ENCODE assay signal across 30 cellular contexts in genomic region chr4:174629265-174629664, GRCh38.
DNase-seq lines count a peak whose midpoint lies in the region; ATAC-seq and TF ChIP-seq lines count a peak whose summit lies in the region.
"Had no signal": no experiment of that assay in that cellular context is flagged by ENCODE, and none has a peak within 500 bp of the region (broad histone marks: within the 10 kb centered on the region; RNA-seq: fewer than 3 reads in every experiment).

No MANE protein-coding gene starts in this region.

- H3K9me3 Mint-ChIP-seq in activated naive CD4-positive, alpha-beta T cell treated with anti-CD3 and anti-CD28 coated beads, Interleukin-2, amount 10 ng/mL, durations not matched to agents 7 days and 5 days: no peaks in the 10 kb centered on the region
- H3K9me3 Mint-ChIP-seq: activated T-cell treated with anti-CD3 and anti-CD28 coated beads, Interleukin-2, amount 50 U/mL, for 4 hours; H9; naive thymus-derived CD4-positive, alpha-beta T cell had no signal

- 88% methylated on average over 2 of the region's 2 CpGs for WGBS in mammary epithelial cell (ENCODE audit: low coverage, missing lambda C conversion rate)
- WGBS in spleen, 5 donors: 75 to 98% (median 87%) methylated on average over 2 of the region's 2 CpGs

- H3K4me3 ChIP-seq in mammary epithelial cell (replicated peaks in 1 of 3; ENCODE audit: insufficient read depth in 1 of 3, low read depth in 2 of 3, low read length in 3 of 3) (no peak overlapping the region), breast epithelium (no peak overlapping the region), spleen (no peak overlapping the region)
- H3K4me3 ChIP-seq: BLaER1, cardiac muscle cell, colonic mucosa, psoas muscle had no signal

- no peaks in the 10 kb centered on the region for H3K27me3 ChIP-seq in mammary epithelial cell (ENCODE audit: insufficient read depth, low read length)
- H3K27me3 ChIP-seq in breast epithelium: no peaks in the 10 kb centered on the region
- H3K27me3 ChIP-seq in foreskin keratinocyte: no peaks in the 10 kb centered on the region
- H3K27me3 ChIP-seq in spleen (replicated peaks in 1 of 7): peaks cover 0 to 2% (median 0%) of the 10 kb centered on the region in 7 donors
- H3K27me3 ChIP-seq: BLaER1, cardiac muscle cell, colonic mucosa had no signal

- peak; percentile 64 for DNase-seq in mammary epithelial cell
- no peak for DNase-seq in breast epithelium (ENCODE audit: low spot score in 2 of 2)
- DNase-seq in amniotic epithelial cell (ENCODE audit: low read depth): peak; percentile 6
- DNase-seq in foreskin keratinocyte: peak; percentile 50 to 76
- no peak for DNase-seq in AG08396 (ENCODE audit: low spot score)
- no peak for DNase-seq in spleen
- no peak for DNase-seq in activated naive CD4-positive, alpha-beta T cell treated with anti-CD3 and anti-CD28 coated beads, Interleukin-2, amount 10 ng/mL, durations not matched to agents 7 days and 5 days
- DNase-seq: ACHN; activated CD4-positive, alpha-beta T cell treated with anti-CD3 and anti-CD28 coated beads for 4 hours; activated naive CD4-positive, alpha-beta T cell; activated T-cell treated with anti-CD3 and anti-CD28 coated beads, Interleukin-2, amount 50 U/mL, for 4 hours; anterior cingulate cortex; colonic mucosa; DMS79; effector CD8-positive, alpha-beta T cell; GF-D8; H9; islet precursor cell; midbrain; naive thymus-derived CD4-positive, alpha-beta T cell; NCI-H1436; NCI-H2107; NCI-H446 treated with DMSO at 0.1 percent for 48 hours; psoas muscle; T-helper 17 cell had no signal

- no peak for TF ChIP-seq POLR2A in breast epithelium (IDR thresholded peaks at IDR 0.05)
- TF ChIP-seq POLR2A in spleen (IDR thresholded peaks at IDR 0.05): no peak

- CTCF ChIA-PET in mammary epithelial cell (lab: Charles Lee; ENCODE audit: low non-redundant PET): interaction anchor here (0.5 kb wide), 1 partner anchor 250 kb away, joined by 3 read pairs; no protein-coding TSS in a partner anchor
- CTCF ChIA-PET in activated naive CD4-positive, alpha-beta T cell treated with anti-CD3 and anti-CD28 coated beads, Interleukin-2, amount 10 ng/mL, durations not matched to agents 7 days and 5 days (lab: Charles Lee): interaction anchor here (1.3 kb wide), 1 partner anchor 264 kb away, joined by 3 read pairs; no protein-coding TSS in a partner anchor

- ATAC-seq in foreskin keratinocyte (peak; percentile 95), GM21381 (IDR thresholded peaks at IDR 0.05; ENCODE audit: unreplicated experiment) (no peak)
- ATAC-seq: naive thymus-derived CD4-positive, alpha-beta T cell; psoas muscle; Right ventricle myocardium inferior; SK-N-SH treated with all-trans-retinoic acid at 6 μM for 48 hours; T-helper 17 cell had no signal

- H3K27ac Mint-ChIP-seq in activated naive CD4-positive, alpha-beta T cell treated with anti-CD3 and anti-CD28 coated beads, Interleukin-2, amount 10 ng/mL, durations not matched to agents 7 days and 5 days: no peak overlapping the region
- H3K27ac Mint-ChIP-seq: H9; naive thymus-derived CD4-positive, alpha-beta T cell; T-helper 17 cell had no signal

- no peak overlapping the region for H3K9ac ChIP-seq in mammary epithelial cell (ENCODE audit: insufficient read depth, low read length)
- H3K9ac ChIP-seq: BLaER1 had no signal

- intact Hi-C loops in mammary epithelial cell (cut with micrococcal nuclease) (loop anchor here (5.0 kb wide), 1 partner anchor 207 kb away; no protein-coding TSS in a partner anchor), breast epithelium (cut with DNase I; ENCODE audit: low total_unique reads) (no loop called here), spleen (cut with DNase I; ENCODE audit: low total_unique reads) (no loop called here)

- peaks cover 7% of the 10 kb centered on the region for H3K4me1 Mint-ChIP-seq in activated naive CD4-positive, alpha-beta T cell treated with anti-CD3 and anti-CD28 coated beads, Interleukin-2, amount 10 ng/mL, durations not matched to agents 7 days and 5 days

- H3K9me3 ChIP-seq in mammary epithelial cell (replicated peaks; ENCODE audit: insufficient read depth, low read length) (no peaks in the 10 kb centered on the region), breast epithelium (no peaks in the 10 kb centered on the region), spleen (no peaks in the 10 kb centered on the region)
- H3K9me3 ChIP-seq: BLaER1, colonic mucosa, psoas muscle had no signal

- H3K79me2 ChIP-seq in mammary epithelial cell (ENCODE audit: insufficient read depth, low read length): no peaks in the 10 kb centered on the region

- H3K4me2 ChIP-seq in mammary epithelial cell (ENCODE audit: insufficient read depth, low read depth, low read length): no peak overlapping the region
- H3K4me2 ChIP-seq: BLaER1 had no signal

- H3K4me3 Mint-ChIP-seq in activated naive CD4-positive, alpha-beta T cell treated with anti-CD3 and anti-CD28 coated beads, Interleukin-2, amount 10 ng/mL, durations not matched to agents 7 days and 5 days: no peak overlapping the region
- H3K4me3 Mint-ChIP-seq: activated T-cell treated with anti-CD3 and anti-CD28 coated beads, Interleukin-2, amount 50 U/mL, for 4 hours; H9; naive thymus-derived CD4-positive, alpha-beta T cell; T-helper 17 cell had no signal

- no peaks in the 10 kb centered on the region for H3K36me3 Mint-ChIP-seq in activated naive CD4-positive, alpha-beta T cell treated with anti-CD3 and anti-CD28 coated beads, Interleukin-2, amount 10 ng/mL, durations not matched to agents 7 days and 5 days
- H3K36me3 Mint-ChIP-seq: naive thymus-derived CD4-positive, alpha-beta T cell had no signal

- no peak overlapping the region for H2AFZ ChIP-seq in mammary epithelial cell (ENCODE audit: low read depth, low read length)

- no peaks in the 10 kb centered on the region for H3K27me3 Mint-ChIP-seq in activated naive CD4-positive, alpha-beta T cell treated with anti-CD3 and anti-CD28 coated beads, Interleukin-2, amount 10 ng/mL, durations not matched to agents 7 days and 5 days
- H3K27me3 Mint-ChIP-seq: T-helper 17 cell had no signal

- no peaks in the 10 kb centered on the region for H4K20me1 ChIP-seq in mammary epithelial cell (ENCODE audit: insufficient read depth, low read length)
- H4K20me1 ChIP-seq: BLaER1 had no signal

- H3K36me3 ChIP-seq in mammary epithelial cell (ENCODE audit: insufficient read depth, low read length) (no peaks in the 10 kb centered on the region), breast epithelium (no peaks in the 10 kb centered on the region), spleen (no peaks in the 10 kb centered on the region)
- H3K36me3 ChIP-seq: BLaER1, cardiac muscle cell, colonic mucosa had no signal

- H3K27ac ChIP-seq in mammary epithelial cell (ENCODE audit: insufficient read depth, low read depth, low read length) (no peak overlapping the region), breast epithelium (no peak overlapping the region), foreskin keratinocyte (peak overlapping the region; percentile 89), spleen (no peak overlapping the region)
- H3K27ac ChIP-seq: BLaER1, cardiac muscle cell, colonic mucosa, psoas muscle had no signal

- TF ChIP-seq CTCF in mammary epithelial cell (conservative IDR thresholded peaks at IDR 0.05 in 1 of 2, IDR thresholded peaks at IDR 0.05 in 1 of 2; ENCODE audit: extremely low read depth in 1 of 2, insufficient read depth in 1 of 2, low read depth in 1 of 2, low read length in 2 of 2) (no peak), breast epithelium (IDR thresholded peaks at IDR 0.05) (no peak), foreskin keratinocyte (conservative IDR thresholded peaks at IDR 0.05) (no peak), spleen (IDR thresholded peaks at IDR 0.05 in 8 of 11, conservative IDR thresholded peaks at IDR 0.05 in 3 of 11) (no peak)

- H3K4me1 ChIP-seq in mammary epithelial cell (ENCODE audit: insufficient read depth, low read length): no peaks in the 10 kb centered on the region
- no peaks in the 10 kb centered on the region for H3K4me1 ChIP-seq in breast epithelium
- peaks cover 15% of the 10 kb centered on the region for H3K4me1 ChIP-seq in foreskin keratinocyte
- peaks cover 0 to 7% (median 0%) of the 10 kb centered on the region in 6 donors for H3K4me1 ChIP-seq in spleen
- H3K4me1 ChIP-seq: BLaER1, colonic mucosa, psoas muscle had no signal

- no TSS peak for BruUV-seq in mammary epithelial cell (replicated peaks; lab: Mats Ljungman, UMichigan)

- in situ Hi-C loops in mammary epithelial cell (cut with MboI; ENCODE audit: low sequenced_read_pairs in 2 of 2): no loop called here

- dilution Hi-C loops in mammary epithelial cell (cut with HindIII; ENCODE audit: low sequenced_read_pairs): no loop called here

Comparison
In these comparisons a context has a peak if more than half of its experiments do, and no peak if none do; other contexts are left out.
1. DNase-seq: peak in mammary epithelial cell (single experiment), amniotic epithelial cell (single experiment) and foreskin keratinocyte (2 of 2); none in breast epithelium (0 of 2), AG08396 (single experiment), spleen (single experiment) and activated naive CD4-positive, alpha-beta T cell treated with anti-CD3 and anti-CD28 coated beads, Interleukin-2, amount 10 ng/mL, durations not matched to agents 7 days and 5 days (single experiment).